26 cellular contexts compared by ENCODE assay signal in the genomic region with DNA sequence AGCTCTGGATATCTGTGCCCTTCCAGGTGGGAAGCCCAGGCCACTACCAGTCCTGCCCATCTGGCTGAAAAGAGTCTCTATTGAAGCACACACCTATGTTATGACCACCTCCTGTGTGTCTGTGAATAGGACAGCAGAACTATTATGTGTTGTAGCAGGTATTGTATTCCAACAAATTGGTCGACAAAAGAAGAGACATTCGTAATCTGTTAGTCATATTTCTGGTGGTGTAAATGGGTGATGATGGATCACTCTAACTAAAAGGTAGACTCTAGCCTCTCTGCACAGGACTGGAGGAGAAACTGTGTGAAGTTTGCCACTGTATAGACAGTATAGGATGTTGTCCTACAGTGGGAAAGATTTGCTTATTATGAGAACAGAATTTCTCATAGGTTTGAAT.
"Had no signal": no experiment of that assay in that cellular context is flagged by ENCODE, and none has a peak within 500 bp of the region (broad histone marks: within the 10 kb centered on the region; RNA-seq: fewer than 3 reads in every experiment).

No MANE protein-coding gene starts in this region.

- H3K4me1 Mint-ChIP-seq: activated naive CD4-positive, alpha-beta T cell treated with anti-CD3 and anti-CD28 coated beads, Interleukin-2, amount 50 U/mL, for 24 hours; activated naive CD8-positive, alpha-beta T cell treated with anti-CD3 and anti-CD28 coated beads, Interleukin-2, amount 50 U/mL, for 24 hours; central memory CD8-positive, alpha-beta T cell had no signal

- H3K4me3 Mint-ChIP-seq: activated naive CD4-positive, alpha-beta T cell treated with anti-CD3 and anti-CD28 coated beads, Interleukin-2, amount 50 U/mL, for 24 hours; activated naive CD8-positive, alpha-beta T cell treated with anti-CD3 and anti-CD28 coated beads, Interleukin-2, amount 50 U/mL, for 24 hours; activated T-helper 1 cell treated with anti-CD3 and anti-CD28 coated beads, Interleukin-12 subunit alpha, Interleukin-12 subunit beta, Interleukin-2, Interleukin-4 antibody, amounts not matched to agents 30 ng/mL and 10 ng/mL and 1 ng/mL, durations not matched to agents 14 hours and 24 hours and 36 hours; central memory CD8-positive, alpha-beta T cell; dendritic cell treated with granulocyte-macrophage colony-stimulating factor and Interleukin-4, amounts not matched to agents 40 ng/mL and 50 ng/mL, for 4 days; endodermal cell; natural killer cell had no signal

- H3K27ac Mint-ChIP-seq: activated naive CD8-positive, alpha-beta T cell treated with anti-CD3 and anti-CD28 coated beads, Interleukin-2, amount 50 U/mL, for 24 hours; activated T-helper 1 cell treated with anti-CD3 and anti-CD28 coated beads, Interleukin-12 subunit alpha, Interleukin-12 subunit beta, Interleukin-2, Interleukin-4 antibody, amounts not matched to agents 30 ng/mL and 10 ng/mL and 1 ng/mL, durations not matched to agents 14 hours and 24 hours and 36 hours; dendritic cell treated with granulocyte-macrophage colony-stimulating factor and Interleukin-4, amounts not matched to agents 40 ng/mL and 50 ng/mL, for 4 days; natural killer cell had no signal

- DNase-seq: activated CD4-positive, alpha-beta T cell treated with anti-CD3 and anti-CD28 coated beads for 48 hours; activated CD4-positive, alpha-beta T cell treated with anti-CD3 and anti-CD28 coated beads, Interleukin-2, amount 50 U/mL, for 48 hours; activated CD8-positive, alpha-beta memory T cell treated with anti-CD3 and anti-CD28 coated beads, Interleukin-2, amount 50 U/mL, for 4 hours; activated gamma-delta T cell treated with Interleukin-2 at 50 U/mL for 16 hours; activated naive CD8-positive, alpha-beta T cell treated with anti-CD3 and anti-CD28 coated beads, Interleukin-2, amount 50 U/mL, for 24 hours; activated T-cell treated with anti-CD3 and anti-CD28 coated beads, Interleukin-2, amount 50 U/mL, for 1 hour; amygdala; endodermal cell; esophagus squamous epithelium; left lung; lower lobe of right lung; natural killer cell; posterior cingulate gyrus; right cardiac atrium; stimulated activated CD4-positive, alpha-beta T cell treated with anti-CD3 and anti-CD28 coated beads, Interleukin-15, amount 100 ng/mL, for 24 hours; stimulated activated CD4-positive, alpha-beta T cell treated with anti-CD3 and anti-CD28 coated beads, Interleukin-2, amount 100 ng/mL, for 24 hours; stimulated activated naive CD4-positive, alpha-beta T cell; T1000; tibial artery; WERI-Rb-1 had no signal

- H3K27me3 Mint-ChIP-seq: activated naive CD4-positive, alpha-beta T cell treated with anti-CD3 and anti-CD28 coated beads, Interleukin-2, amount 50 U/mL, for 24 hours; activated naive CD8-positive, alpha-beta T cell treated with anti-CD3 and anti-CD28 coated beads, Interleukin-2, amount 50 U/mL, for 24 hours; central memory CD8-positive, alpha-beta T cell; dendritic cell treated with granulocyte-macrophage colony-stimulating factor and Interleukin-4, amounts not matched to agents 40 ng/mL and 50 ng/mL, for 4 days had no signal

- H3K4me3 ChIP-seq: esophagus squamous epithelium, left lung, lower lobe of right lung, suprapubic skin, tibial artery had no signal

- H3K4me1 ChIP-seq: esophagus squamous epithelium, left lung, lower lobe of right lung, suprapubic skin, tibial artery had no signal

- H3K36me3 ChIP-seq: esophagus squamous epithelium, left lung, lower lobe of right lung, suprapubic skin, tibial artery, WERI-Rb-1 had no signal

- H3K36me3 Mint-ChIP-seq: natural killer cell had no signal

- H3K9me3 ChIP-seq: esophagus squamous epithelium, left lung, lower lobe of right lung, suprapubic skin, tibial artery had no signal

- ATAC-seq: activated CD4-positive, CD25-positive, alpha-beta regulatory T cell treated with anti-CD3 and anti-CD28 coated beads, Interleukin-2, amount 50 U/mL, for 24 hours; activated naive CD8-positive, alpha-beta T cell treated with anti-CD3 and anti-CD28 coated beads, Interleukin-2, amount 50 U/mL, for 24 hours; left lung; lower lobe of right lung; natural killer cell; right cardiac atrium had no signal

- H3K27ac ChIP-seq: esophagus squamous epithelium, left lung, lower lobe of right lung, suprapubic skin, tibial artery, WERI-Rb-1 had no signal

- H3K9me3 Mint-ChIP-seq: dendritic cell treated with granulocyte-macrophage colony-stimulating factor and Interleukin-4, amounts not matched to agents 40 ng/mL and 50 ng/mL, for 4 days; endodermal cell; natural killer cell had no signal

- H3K27me3 ChIP-seq: esophagus squamous epithelium, left lung, suprapubic skin, tibial artery had no signal
